19 cellular contexts compared by ENCODE assay signal in genomic region chr11:68065841-68066240, GRCh38.
"Had no signal": no experiment of that assay in that cellular context is flagged by ENCODE, and none has a peak within 500 bp of the region (broad histone marks: within the 10 kb centered on the region; RNA-seq: fewer than 3 reads in every experiment).

No MANE protein-coding gene starts in this region.

- H3K9me3 ChIP-seq: SK-N-SH had no signal

- H3K27me3 Mint-ChIP-seq: IgD-negative memory B cell, T-cell had no signal

- H3K9me3 Mint-ChIP-seq: IgD-negative memory B cell, T-cell had no signal

- H3K4me3 Mint-ChIP-seq: IgD-negative memory B cell, T-cell had no signal

- ATAC-seq: K562, T-cell had no signal

- DNase-seq: Kasumi-1, MM.1S, NCI-H1092 treated with DMSO at 0.1 percent for 48 hours, NCI-H1436, NCI-H1694 treated with DMSO at 0.1 percent for 48 hours, NCI-H1930, NCI-H2081, NCI-H2107, NCI-H2227 treated with DMSO at 0.1 percent for 48 hours, NCI-H524, NCI-H526 treated with DMSO at 0.1 percent for 48 hours, NCI-H748 treated with DMSO at 0.1 percent for 48 hours, SHP77, SK-N-SH, SW 1271, T-cell had no signal

- H3K27ac ChIP-seq: KMS-11 had no signal

- H3K27ac Mint-ChIP-seq: T-cell had no signal

- H3K4me1 Mint-ChIP-seq: IgD-negative memory B cell, T-cell had no signal

- H3K4me3 ChIP-seq: K562 had no signal
